Comparison of ENCODE assay signal across 9 cellular contexts in genomic region chr10:97273700-97274099, GRCh38.
"Had no signal": no experiment of that assay in that cellular context is flagged by ENCODE, and none has a peak within 500 bp of the region (broad histone marks: within the 10 kb centered on the region; RNA-seq: fewer than 3 reads in every experiment).

No MANE protein-coding gene starts in this region.

- H3K9ac ChIP-seq: GM23248 had no signal

- ATAC-seq: HCT116, HepG2 had no signal

- H3K4me3 ChIP-seq: GM23248, HAP-1 had no signal

- H3K27ac ChIP-seq: GM23248, HL-60 had no signal

- H3K36me3 ChIP-seq: HAP-1 had no signal

- H3K4me1 ChIP-seq: HAP-1 had no signal

- DNase-seq: GM23248, GOT3, H7, Kasumi-1, KG1 had no signal
